Comparison of ENCODE assay signal across 18 cellular contexts in the genomic region with DNA sequence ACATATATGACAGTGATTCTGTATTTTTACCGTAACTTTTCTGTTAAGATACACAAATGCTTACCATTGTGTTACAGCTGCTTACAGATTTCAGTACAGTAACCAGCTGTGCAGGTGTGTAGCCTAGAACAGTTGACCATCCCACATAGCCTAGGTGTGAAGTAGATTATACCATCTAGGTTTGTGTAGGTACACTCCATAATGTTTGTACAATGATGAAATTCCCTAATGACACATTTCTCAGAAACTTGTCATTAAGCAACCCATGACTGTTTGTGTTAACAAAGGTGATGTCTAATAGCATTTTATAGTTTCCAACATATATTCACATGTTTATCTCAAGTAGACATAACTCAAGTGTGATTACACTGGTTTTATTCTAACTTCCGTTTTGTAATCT.
"Had no signal": no experiment of that assay in that cellular context is flagged by ENCODE, and none has a peak within 500 bp of the region (broad histone marks: within the 10 kb centered on the region; RNA-seq: fewer than 3 reads in every experiment).

No MANE protein-coding gene starts in this region.

- H3K36me3 ChIP-seq: heart left ventricle, right atrium auricular region, stomach, thoracic aorta, transverse colon had no signal

- H3K4me1 ChIP-seq: stomach had no signal

- H3K27me3 ChIP-seq: heart left ventricle, right atrium auricular region, stomach, transverse colon had no signal

- H3K4me3 ChIP-seq: heart left ventricle, right atrium auricular region, stomach, thoracic aorta, transverse colon had no signal

- ATAC-seq: effector memory CD8-positive, alpha-beta T cell; heart left ventricle; natural killer cell had no signal

- H3K4me3 Mint-ChIP-seq: dendritic cell treated with granulocyte-macrophage colony-stimulating factor and Interleukin-4, amounts not matched to agents 40 ng/mL and 50 ng/mL, for 4 days; effector memory CD8-positive, alpha-beta T cell; mesothelial cell of epicardium; natural killer cell; neural crest cell had no signal

- H3K9me3 ChIP-seq: right atrium auricular region, thoracic aorta, transverse colon had no signal

- H3K27ac ChIP-seq: heart left ventricle, right atrium auricular region, stomach, thoracic aorta, transverse colon had no signal

- H3K9me3 Mint-ChIP-seq: mesothelial cell of epicardium, natural killer cell had no signal

- H3K4me1 Mint-ChIP-seq: mesothelial cell of epicardium, neural crest cell had no signal

- H3K36me3 Mint-ChIP-seq: mesothelial cell of epicardium, natural killer cell had no signal

- DNase-seq: effector memory CD8-positive, alpha-beta T cell; erythroblast; heart left ventricle; hippocampal formation; kidney glomerular epithelial cell; natural killer cell; posterior cingulate gyrus; small intestine; stimulated activated CD4-positive, alpha-beta T cell treated with anti-CD3 and anti-CD28 coated beads, Interleukin-12 subunit alpha, Interleukin-12 subunit beta, amount 100 ng/mL, for 4 hours; stimulated activated naive CD4-positive, alpha-beta T cell; stomach; substantia nigra; transverse colon had no signal

- H3K27ac Mint-ChIP-seq: dendritic cell treated with granulocyte-macrophage colony-stimulating factor and Interleukin-4, amounts not matched to agents 40 ng/mL and 50 ng/mL, for 4 days; effector memory CD8-positive, alpha-beta T cell; mesothelial cell of epicardium; natural killer cell had no signal

- H3K27me3 Mint-ChIP-seq: dendritic cell treated with granulocyte-macrophage colony-stimulating factor and Interleukin-4, amounts not matched to agents 40 ng/mL and 50 ng/mL, for 4 days; effector memory CD8-positive, alpha-beta T cell had no signal
